Comparison of ENCODE assay signal across 24 cellular contexts in the genomic region with DNA sequence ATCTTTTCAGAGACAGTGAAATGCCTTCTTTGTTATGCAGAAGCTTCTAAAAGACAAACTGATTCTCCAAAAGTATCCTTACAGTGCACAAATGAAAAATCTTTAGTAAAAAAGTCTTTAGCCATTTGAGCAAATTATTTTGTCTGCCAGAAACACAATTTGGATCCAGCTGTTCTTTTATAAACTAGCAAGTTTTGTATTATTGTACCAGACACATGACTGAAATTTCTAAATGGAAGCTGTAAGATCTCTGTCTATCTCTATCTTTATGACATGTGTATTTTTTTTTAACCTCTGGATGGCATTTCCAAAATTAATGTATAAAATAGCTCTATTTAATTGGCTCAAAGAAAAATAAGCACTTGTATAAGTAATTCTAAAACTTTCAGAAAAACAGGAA.
"Had no signal": no experiment of that assay in that cellular context is flagged by ENCODE, and none has a peak within 500 bp of the region (broad histone marks: within the 10 kb centered on the region; RNA-seq: fewer than 3 reads in every experiment).

No MANE protein-coding gene starts in this region.

- H3K4me1 Mint-ChIP-seq: neural crest cell; stimulated activated memory B cell treated with anti-CD40 and anti-IgM and Interleukin-4, amounts not matched to agents 10 μg/mL and 1 μg/mL and 100 μg/mL, for 72 hours had no signal

- H3K4me3 ChIP-seq: hepatocyte, lower lobe of right lung, pancreas, prostate gland, right lobe of liver, smooth muscle cell, tibial nerve, uterus had no signal

- H3K4me1 ChIP-seq: lower lobe of right lung, pancreas, prostate gland, right lobe of liver, tibial nerve, uterus had no signal

- H3K36me3 ChIP-seq: lower lobe of right lung, pancreas, prostate gland, right lobe of liver, tibial nerve, uterus had no signal

- H3K27ac ChIP-seq: hepatocyte, lower lobe of right lung, pancreas, prostate gland, right lobe of liver, tibial nerve had no signal

- H3K4me3 Mint-ChIP-seq: naive thymus-derived CD8-positive, alpha-beta T cell; nephron; neural crest cell; stimulated activated memory B cell treated with anti-CD40 and anti-IgM and Interleukin-4, amounts not matched to agents 10 μg/mL and 1 μg/mL and 100 μg/mL, for 72 hours; stimulated activated naive CD8-positive, alpha-beta T cell treated with anti-CD3 and anti-CD28 coated beads, Interleukin-15, amount 100 ng/mL, for 72 hours; type B pancreatic cell had no signal

- ATAC-seq: naive thymus-derived CD8-positive, alpha-beta T cell; right lobe of liver; stimulated activated memory B cell treated with anti-CD40 and anti-IgM and Interleukin-4, amounts not matched to agents 10 μg/mL and 1 μg/mL and 100 μg/mL, for 72 hours; stimulated activated naive CD8-positive, alpha-beta T cell treated with anti-CD3 and anti-CD28 coated beads, Interleukin-15, amount 100 ng/mL, for 72 hours had no signal

- H3K27me3 ChIP-seq: hepatocyte, pancreas, right lobe of liver, tibial nerve, uterus had no signal

- H3K27ac Mint-ChIP-seq: naive thymus-derived CD8-positive, alpha-beta T cell; nephron; stimulated activated memory B cell treated with anti-CD40 and anti-IgM and Interleukin-4, amounts not matched to agents 10 μg/mL and 1 μg/mL and 100 μg/mL, for 72 hours; stimulated activated naive CD8-positive, alpha-beta T cell treated with anti-CD3 and anti-CD28 coated beads, Interleukin-15, amount 100 ng/mL, for 72 hours; type B pancreatic cell had no signal

- H3K9me3 ChIP-seq: lower lobe of right lung, pancreas, prostate gland, right lobe of liver, tibial nerve, uterus had no signal

- DNase-seq: lower lobe of right lung; mammary epithelial cell; mesenchymal stem cell; naive thymus-derived CD8-positive, alpha-beta T cell; nucleus accumbens; retina; stimulated activated CD4-positive, alpha-beta T cell treated with anti-CD3 and anti-CD28 coated beads, Interleukin-1b, Interleukin-23, amount 100 ng/mL, for 48 hours; stimulated activated CD4-positive, alpha-beta T cell treated with anti-CD3 and anti-CD28 coated beads, Interleukin-2, amount 100 ng/mL, for 48 hours; stimulated activated CD4-positive, alpha-beta T cell treated with anti-CD3 and anti-CD28 coated beads, Interleukin-4, amount 100 ng/mL, for 4 hours; stimulated activated CD8-positive, alpha-beta memory T cell treated with anti-CD3 and anti-CD28 coated beads, Interleukin-4, amount 100 ng/mL, for 48 hours; stimulated activated naive CD4-positive, alpha-beta T cell treated with Interleukin-2 at 50 U/mL for 16 hours; stimulated activated naive CD8-positive, alpha-beta T cell treated with anti-CD3 and anti-CD28 coated beads, Interleukin-15, amount 100 ng/mL, for 72 hours; substantia nigra; uterus had no signal

- H3K36me3 Mint-ChIP-seq: naive thymus-derived CD8-positive, alpha-beta T cell; stimulated activated memory B cell treated with anti-CD40 and anti-IgM and Interleukin-4, amounts not matched to agents 10 μg/mL and 1 μg/mL and 100 μg/mL, for 72 hours; type B pancreatic cell had no signal

- H3K9me3 Mint-ChIP-seq: naive thymus-derived CD8-positive, alpha-beta T cell; nephron; neural crest cell; stimulated activated memory B cell treated with anti-CD40 and anti-IgM and Interleukin-4, amounts not matched to agents 10 μg/mL and 1 μg/mL and 100 μg/mL, for 72 hours; stimulated activated naive CD8-positive, alpha-beta T cell treated with anti-CD3 and anti-CD28 coated beads, Interleukin-15, amount 100 ng/mL, for 72 hours; type B pancreatic cell had no signal
